Comparison of ENCODE assay signal across 1 cellular context in the genomic region with DNA sequence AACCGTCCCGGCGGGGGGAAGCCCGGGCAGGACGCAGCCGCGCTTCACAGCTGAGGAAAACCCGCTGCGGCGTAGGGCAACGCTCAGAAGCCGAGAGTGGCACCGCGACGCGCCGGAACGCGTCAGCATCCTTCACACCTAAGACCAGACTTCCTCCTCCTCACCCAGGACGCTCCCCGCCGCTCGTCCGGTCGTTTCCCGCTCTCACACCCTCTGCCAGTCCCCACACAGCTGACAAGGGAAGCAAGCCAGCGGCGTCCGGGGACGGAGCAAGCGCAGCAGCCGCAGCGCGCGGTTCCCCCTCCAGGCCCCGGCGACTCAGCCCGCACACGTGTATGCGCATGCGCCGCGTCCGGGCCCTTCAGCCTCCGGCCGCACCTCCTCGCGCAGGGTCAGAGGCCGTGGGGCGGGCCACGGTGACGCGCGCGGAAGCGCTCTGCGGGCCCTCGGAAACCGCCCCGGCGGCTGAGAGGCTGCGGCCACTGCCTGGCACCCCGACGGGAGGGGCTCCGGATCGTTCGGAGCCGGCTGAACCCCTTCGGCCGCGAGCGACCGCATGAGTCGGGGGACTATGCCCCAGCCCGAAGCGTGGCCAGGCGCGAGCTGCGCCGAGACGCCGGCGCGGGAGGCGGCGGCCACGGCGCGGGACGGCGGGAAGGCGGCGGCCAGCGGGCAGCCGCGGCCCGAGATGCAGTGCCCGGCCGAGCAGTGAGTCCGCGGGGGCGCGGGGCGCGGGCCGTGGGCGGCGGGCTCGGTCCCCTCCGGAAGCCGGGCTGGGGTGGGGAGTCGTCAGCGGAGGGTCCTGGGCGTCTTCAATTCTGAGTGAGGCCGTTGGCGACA.
TF ChIP-seq lines count a peak whose summit lies in the region.

TSS of gene OTULIN (plus strand) at position 449 of the 840 bp plus-strand sequence. CDS start at position 557, 108 bp downstream.

TF ChIP-seq in K562, 482 proteins besides CTCF, POLR2A, EP300 and RAD21 (continued from another document and continues in another):
- TF ChIP-seq, protein P1, sequence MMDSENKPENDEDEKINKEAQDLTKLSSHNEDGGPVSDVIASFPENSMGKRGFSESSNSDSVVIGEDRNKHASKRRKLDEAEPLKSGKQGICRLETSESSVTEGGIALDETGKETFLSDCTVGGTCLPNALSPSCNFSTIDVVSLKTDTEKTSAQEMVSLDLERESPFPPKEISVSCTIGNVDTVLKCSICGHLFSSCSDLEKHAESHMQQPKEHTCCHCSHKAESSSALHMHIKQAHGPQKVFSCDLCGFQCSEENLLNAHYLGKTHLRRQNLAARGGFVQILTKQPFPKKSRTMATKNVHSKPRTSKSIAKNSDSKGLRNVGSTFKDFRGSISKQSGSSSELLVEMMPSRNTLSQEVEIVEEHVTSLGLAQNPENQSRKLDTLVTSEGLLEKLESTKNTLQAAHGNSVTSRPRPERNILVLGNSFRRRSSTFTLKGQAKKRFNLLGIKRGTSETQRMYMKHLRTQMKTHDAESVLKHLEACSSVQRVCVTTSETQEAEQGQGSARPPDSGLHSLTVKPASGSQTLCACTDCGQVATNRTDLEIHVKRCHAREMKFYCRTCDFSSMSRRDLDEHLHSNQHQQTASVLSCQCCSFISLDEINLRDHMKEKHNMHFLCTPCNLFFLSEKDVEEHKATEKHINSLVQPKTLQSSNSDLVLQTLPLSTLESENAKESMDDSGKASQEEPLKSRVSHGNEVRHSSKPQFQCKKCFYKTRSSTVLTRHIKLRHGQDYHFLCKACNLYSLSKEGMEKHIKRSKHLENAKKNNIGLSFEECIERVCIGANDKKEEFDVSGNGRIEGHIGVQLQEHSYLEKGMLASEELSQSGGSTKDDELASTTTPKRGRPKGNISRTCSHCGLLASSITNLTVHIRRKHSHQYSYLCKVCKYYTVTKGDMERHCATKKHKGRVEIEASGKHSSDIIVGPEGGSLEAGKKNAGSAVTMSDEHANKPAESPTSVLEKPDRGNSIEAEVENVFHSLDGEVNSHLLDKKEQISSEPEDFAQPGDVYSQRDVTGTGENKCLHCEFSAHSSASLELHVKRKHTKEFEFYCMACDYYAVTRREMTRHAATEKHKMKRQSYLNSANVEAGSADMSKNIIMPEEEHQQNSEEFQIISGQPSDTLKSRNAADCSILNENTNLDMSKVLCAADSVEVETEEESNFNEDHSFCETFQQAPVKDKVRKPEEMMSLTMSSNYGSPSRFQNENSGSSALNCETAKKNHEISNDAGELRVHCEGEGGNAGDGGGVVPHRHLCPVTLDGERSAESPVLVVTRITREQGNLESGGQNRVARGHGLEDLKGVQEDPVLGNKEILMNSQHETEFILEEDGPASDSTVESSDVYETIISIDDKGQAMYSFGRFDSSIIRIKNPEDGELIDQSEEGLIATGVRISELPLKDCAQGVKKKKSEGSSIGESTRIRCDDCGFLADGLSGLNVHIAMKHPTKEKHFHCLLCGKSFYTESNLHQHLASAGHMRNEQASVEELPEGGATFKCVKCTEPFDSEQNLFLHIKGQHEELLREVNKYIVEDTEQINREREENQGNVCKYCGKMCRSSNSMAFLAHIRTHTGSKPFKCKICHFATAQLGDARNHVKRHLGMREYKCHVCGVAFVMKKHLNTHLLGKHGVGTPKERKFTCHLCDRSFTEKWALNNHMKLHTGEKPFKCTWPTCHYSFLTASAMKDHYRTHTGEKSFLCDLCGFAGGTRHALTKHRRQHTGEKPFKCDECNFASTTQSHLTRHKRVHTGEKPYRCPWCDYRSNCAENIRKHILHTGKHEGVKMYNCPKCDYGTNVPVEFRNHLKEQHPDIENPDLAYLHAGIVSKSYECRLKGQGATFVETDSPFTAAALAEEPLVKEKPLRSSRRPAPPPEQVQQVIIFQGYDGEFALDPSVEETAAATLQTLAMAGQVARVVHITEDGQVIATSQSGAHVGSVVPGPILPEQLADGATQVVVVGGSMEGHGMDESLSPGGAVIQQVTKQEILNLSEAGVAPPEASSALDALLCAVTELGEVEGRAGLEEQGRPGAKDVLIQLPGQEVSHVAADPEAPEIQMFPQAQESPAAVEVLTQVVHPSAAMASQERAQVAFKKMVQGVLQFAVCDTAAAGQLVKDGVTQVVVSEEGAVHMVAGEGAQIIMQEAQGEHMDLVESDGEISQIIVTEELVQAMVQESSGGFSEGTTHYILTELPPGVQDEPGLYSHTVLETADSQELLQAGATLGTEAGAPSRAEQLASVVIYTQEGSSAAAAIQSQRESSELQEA (IDR thresholded peaks at IDR 0.05; ENCODE audit: low read depth): no peak
- no peak for TF ChIP-seq KAT8 (IDR thresholded peaks at IDR 0.05; ENCODE audit: low read depth)
- no peak for TF ChIP-seq PTBP1 (IDR thresholded peaks at IDR 0.05; ENCODE audit: low read depth, low read length)
- TF ChIP-seq MECOM (CRISPR knock-in tag; IDR thresholded peaks at IDR 0.05): no peak
- TF ChIP-seq, protein P2, sequence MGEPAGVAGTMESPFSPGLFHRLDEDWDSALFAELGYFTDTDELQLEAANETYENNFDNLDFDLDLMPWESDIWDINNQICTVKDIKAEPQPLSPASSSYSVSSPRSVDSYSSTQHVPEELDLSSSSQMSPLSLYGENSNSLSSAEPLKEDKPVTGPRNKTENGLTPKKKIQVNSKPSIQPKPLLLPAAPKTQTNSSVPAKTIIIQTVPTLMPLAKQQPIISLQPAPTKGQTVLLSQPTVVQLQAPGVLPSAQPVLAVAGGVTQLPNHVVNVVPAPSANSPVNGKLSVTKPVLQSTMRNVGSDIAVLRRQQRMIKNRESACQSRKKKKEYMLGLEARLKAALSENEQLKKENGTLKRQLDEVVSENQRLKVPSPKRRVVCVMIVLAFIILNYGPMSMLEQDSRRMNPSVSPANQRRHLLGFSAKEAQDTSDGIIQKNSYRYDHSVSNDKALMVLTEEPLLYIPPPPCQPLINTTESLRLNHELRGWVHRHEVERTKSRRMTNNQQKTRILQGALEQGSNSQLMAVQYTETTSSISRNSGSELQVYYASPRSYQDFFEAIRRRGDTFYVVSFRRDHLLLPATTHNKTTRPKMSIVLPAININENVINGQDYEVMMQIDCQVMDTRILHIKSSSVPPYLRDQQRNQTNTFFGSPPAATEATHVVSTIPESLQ (CRISPR knock-in tag; IDR thresholded peaks at IDR 0.05): peak; percentile 98
- no peak for TF ChIP-seq ZNF347 (CRISPR knock-in tag; IDR thresholded peaks at IDR 0.05; ENCODE audit: low read depth)
- TF ChIP-seq, protein P3, sequence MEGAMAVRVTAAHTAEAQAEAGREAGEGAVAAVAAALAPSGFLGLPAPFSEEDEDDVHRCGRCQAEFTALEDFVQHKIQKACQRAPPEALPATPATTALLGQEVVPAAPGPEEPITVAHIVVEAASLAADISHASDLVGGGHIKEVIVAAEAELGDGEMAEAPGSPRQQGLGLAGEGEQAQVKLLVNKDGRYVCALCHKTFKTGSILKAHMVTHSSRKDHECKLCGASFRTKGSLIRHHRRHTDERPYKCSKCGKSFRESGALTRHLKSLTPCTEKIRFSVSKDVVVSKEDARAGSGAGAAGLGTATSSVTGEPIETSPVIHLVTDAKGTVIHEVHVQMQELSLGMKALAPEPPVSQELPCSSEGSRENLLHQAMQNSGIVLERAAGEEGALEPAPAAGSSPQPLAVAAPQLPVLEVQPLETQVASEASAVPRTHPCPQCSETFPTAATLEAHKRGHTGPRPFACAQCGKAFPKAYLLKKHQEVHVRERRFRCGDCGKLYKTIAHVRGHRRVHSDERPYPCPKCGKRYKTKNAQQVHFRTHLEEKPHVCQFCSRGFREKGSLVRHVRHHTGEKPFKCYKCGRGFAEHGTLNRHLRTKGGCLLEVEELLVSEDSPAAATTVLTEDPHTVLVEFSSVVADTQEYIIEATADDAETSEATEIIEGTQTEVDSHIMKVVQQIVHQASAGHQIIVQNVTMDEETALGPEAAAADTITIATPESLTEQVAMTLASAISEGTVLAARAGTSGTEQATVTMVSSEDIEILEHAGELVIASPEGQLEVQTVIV (CRISPR knock-in tag; IDR thresholded peaks at IDR 0.05; ENCODE audit: borderline replicate concordance): no peak
- no peak for TF ChIP-seq ZZZ3 (IDR thresholded peaks at IDR 0.05)
- no peak for TF ChIP-seq DIDO1 (tag; IDR thresholded peaks at IDR 0.05; ENCODE audit: low read depth)
- TF ChIP-seq, protein P4, sequence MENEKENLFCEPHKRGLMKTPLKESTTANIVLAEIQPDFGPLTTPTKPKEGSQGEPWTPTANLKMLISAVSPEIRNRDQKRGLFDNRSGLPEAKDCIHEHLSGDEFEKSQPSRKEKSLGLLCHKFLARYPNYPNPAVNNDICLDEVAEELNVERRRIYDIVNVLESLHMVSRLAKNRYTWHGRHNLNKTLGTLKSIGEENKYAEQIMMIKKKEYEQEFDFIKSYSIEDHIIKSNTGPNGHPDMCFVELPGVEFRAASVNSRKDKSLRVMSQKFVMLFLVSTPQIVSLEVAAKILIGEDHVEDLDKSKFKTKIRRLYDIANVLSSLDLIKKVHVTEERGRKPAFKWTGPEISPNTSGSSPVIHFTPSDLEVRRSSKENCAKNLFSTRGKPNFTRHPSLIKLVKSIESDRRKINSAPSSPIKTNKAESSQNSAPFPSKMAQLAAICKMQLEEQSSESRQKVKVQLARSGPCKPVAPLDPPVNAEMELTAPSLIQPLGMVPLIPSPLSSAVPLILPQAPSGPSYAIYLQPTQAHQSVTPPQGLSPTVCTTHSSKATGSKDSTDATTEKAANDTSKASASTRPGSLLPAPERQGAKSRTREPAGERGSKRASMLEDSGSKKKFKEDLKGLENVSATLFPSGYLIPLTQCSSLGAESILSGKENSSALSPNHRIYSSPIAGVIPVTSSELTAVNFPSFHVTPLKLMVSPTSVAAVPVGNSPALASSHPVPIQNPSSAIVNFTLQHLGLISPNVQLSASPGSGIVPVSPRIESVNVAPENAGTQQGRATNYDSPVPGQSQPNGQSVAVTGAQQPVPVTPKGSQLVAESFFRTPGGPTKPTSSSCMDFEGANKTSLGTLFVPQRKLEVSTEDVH (IDR thresholded peaks at IDR 0.05; ENCODE audit: low read depth, partially characterized antibody): no peak
- TF ChIP-seq ZNF639 (CRISPR knock-in tag; conservative IDR thresholded peaks at IDR 0.05 in 1 of 2, IDR thresholded peaks at IDR 0.05 in 1 of 2): no peak
- TF ChIP-seq ZSCAN29 (IDR thresholded peaks at IDR 0.05): no peak
- no peak for TF ChIP-seq NCOA2 (IDR thresholded peaks at IDR 0.05; ENCODE audit: partially characterized antibody in 2 of 2)
- TF ChIP-seq, protein P5, sequence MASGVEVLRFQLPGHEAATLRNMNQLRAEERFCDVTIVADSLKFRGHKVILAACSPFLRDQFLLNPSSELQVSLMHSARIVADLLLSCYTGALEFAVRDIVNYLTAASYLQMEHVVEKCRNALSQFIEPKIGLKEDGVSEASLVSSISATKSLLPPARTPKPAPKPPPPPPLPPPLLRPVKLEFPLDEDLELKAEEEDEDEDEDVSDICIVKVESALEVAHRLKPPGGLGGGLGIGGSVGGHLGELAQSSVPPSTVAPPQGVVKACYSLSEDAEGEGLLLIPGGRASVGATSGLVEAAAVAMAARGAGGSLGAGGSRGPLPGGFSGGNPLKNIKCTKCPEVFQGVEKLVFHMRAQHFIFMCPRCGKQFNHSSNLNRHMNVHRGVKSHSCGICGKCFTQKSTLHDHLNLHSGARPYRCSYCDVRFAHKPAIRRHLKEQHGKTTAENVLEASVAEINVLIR (CRISPR knock-in tag; IDR thresholded peaks at IDR 0.05): peak; percentile 86
- TF ChIP-seq, protein P6, sequence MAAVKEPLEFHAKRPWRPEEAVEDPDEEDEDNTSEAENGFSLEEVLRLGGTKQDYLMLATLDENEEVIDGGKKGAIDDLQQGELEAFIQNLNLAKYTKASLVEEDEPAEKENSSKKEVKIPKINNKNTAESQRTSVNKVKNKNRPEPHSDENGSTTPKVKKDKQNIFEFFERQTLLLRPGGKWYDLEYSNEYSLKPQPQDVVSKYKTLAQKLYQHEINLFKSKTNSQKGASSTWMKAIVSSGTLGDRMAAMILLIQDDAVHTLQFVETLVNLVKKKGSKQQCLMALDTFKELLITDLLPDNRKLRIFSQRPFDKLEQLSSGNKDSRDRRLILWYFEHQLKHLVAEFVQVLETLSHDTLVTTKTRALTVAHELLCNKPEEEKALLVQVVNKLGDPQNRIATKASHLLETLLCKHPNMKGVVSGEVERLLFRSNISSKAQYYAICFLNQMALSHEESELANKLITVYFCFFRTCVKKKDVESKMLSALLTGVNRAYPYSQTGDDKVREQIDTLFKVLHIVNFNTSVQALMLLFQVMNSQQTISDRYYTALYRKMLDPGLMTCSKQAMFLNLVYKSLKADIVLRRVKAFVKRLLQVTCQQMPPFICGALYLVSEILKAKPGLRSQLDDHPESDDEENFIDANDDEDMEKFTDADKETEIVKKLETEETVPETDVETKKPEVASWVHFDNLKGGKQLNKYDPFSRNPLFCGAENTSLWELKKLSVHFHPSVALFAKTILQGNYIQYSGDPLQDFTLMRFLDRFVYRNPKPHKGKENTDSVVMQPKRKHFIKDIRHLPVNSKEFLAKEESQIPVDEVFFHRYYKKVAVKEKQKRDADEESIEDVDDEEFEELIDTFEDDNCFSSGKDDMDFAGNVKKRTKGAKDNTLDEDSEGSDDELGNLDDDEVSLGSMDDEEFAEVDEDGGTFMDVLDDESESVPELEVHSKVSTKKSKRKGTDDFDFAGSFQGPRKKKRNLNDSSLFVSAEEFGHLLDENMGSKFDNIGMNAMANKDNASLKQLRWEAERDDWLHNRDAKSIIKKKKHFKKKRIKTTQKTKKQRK (IDR thresholded peaks at IDR 0.05; ENCODE audit: borderline replicate concordance, low read depth, low read length): no peak
- TF ChIP-seq ZNF395 (CRISPR knock-in tag; IDR thresholded peaks at IDR 0.05): no peak; the same call in 1 of the 2 replicates
- 0 out of 2 replicates have a peak, but pooled peaks have one; percentile 58 for TF ChIP-seq POLR2AphosphoS2 (IDR thresholded peaks at IDR 0.05; ENCODE audit: low read length)
- TF ChIP-seq TCF7L2 (IDR thresholded peaks at IDR 0.05; ENCODE audit: low read depth, low read length): no peak
- TF ChIP-seq ZNF277 (CRISPR knock-in tag; IDR thresholded peaks at IDR 0.05; ENCODE audit: borderline replicate concordance): no peak
- TF ChIP-seq TAL1 (IDR thresholded peaks at IDR 0.05): no peak
